Comparison of ENCODE assay signal across 17 cellular contexts in genomic region chr14:40216976-40217375, GRCh38.
DNase-seq lines count a peak whose midpoint lies in the region; TF ChIP-seq lines count a peak whose summit lies in the region.
"Had no signal": no experiment of that assay in that cellular context is flagged by ENCODE, and none has a peak within 500 bp of the region (broad histone marks: within the 10 kb centered on the region; RNA-seq: fewer than 3 reads in every experiment).

No MANE protein-coding gene starts in this region.

- DNase-seq in NCI-H146 (lab: John Stamatoyannopoulos, UW) (peak; percentile 4), NCI-H146 treated with DMSO at 0.1 percent for 48 hours (lab: John Stamatoyannopoulos, UW; ENCODE audit: unreplicated experiment) (no peak), testis (no peak), medulla oblongata (ENCODE audit: extremely low spot score) (no peak), NCI-H345 treated with DMSO at 0.1 percent for 48 hours (lab: John Stamatoyannopoulos, UW; ENCODE audit: unreplicated experiment) (no peak), GF-D8 (lab: John Stamatoyannopoulos, UW) (no peak)
- DNase-seq: 8988T; AML-193; CD4-positive, alpha-beta memory T cell; DMS153; H7; IMR-90 had no signal

- peaks cover 44% of the 10 kb centered on the region for H3K4me1 ChIP-seq in DOHH2 (ENCODE audit: control insufficient read depth, low read length)
- no peaks in the 10 kb centered on the region for H3K4me1 ChIP-seq in testis

- no peaks in the 10 kb centered on the region for H3K9me2 ChIP-seq in DOHH2 (replicated peaks; ENCODE audit: control insufficient read depth, low read length)

- intact Hi-C loops in testis (cut with DNase I; ENCODE audit: low total_unique reads), result no loop called here

- no peak for TF ChIP-seq CTCF in DOHH2 (IDR thresholded peaks at IDR 0.05; ENCODE audit: low read depth, low read length, poor library complexity, severe bottlenecking)
- no peak for TF ChIP-seq CTCF in VCaP (conservative IDR thresholded peaks at IDR 0.05)
- TF ChIP-seq CTCF in testis (IDR thresholded peaks at IDR 0.05), result no peak

- peaks cover 35% of the 10 kb centered on the region for H3K36me3 ChIP-seq in DOHH2 (ENCODE audit: control insufficient read depth, low read length)
- no peaks in the 10 kb centered on the region for H3K36me3 ChIP-seq in testis (ENCODE audit: low read depth, missing control alignments)

- no peak for TF ChIP-seq POLR2A in testis (IDR thresholded peaks at IDR 0.05)

- H3K4me2 ChIP-seq in DOHH2 (ENCODE audit: low read length), result no peak overlapping the region
- H3K4me2 ChIP-seq: GM23338 had no signal

- H3K4me3 ChIP-seq in DOHH2 (ENCODE audit: low read length) (no peak overlapping the region), testis (peak overlapping the region; percentile 22 to 41)
- H3K4me3 ChIP-seq: GM12878, GM23338 had no signal

- H3K27me3 ChIP-seq in DOHH2 (ENCODE audit: control insufficient read depth, low read length) (no peaks in the 10 kb centered on the region), testis (no peaks in the 10 kb centered on the region)

- WGBS in testis, 2 donors, result 28 to 76% methylated on average over 16 to 22 of the region's 22 CpGs

- H3K9me3 ChIP-seq in DOHH2 (ENCODE audit: control insufficient read depth, insufficient read depth, low read length), result peaks cover 16% of the 10 kb centered on the region
- H3K9me3 ChIP-seq in testis, result no peaks in the 10 kb centered on the region

- peak overlapping the region; percentile 89 for H3K27ac ChIP-seq in DOHH2 (ENCODE audit: low read depth, low read length)
- H3K27ac ChIP-seq in VCaP, result peak overlapping the region; percentile 27; the same call in 1 of the 2 replicates
- no peak overlapping the region for H3K27ac ChIP-seq in testis
- H3K27ac ChIP-seq: C4-2B had no signal

- 0 out of 2 replicates have a peak, but pooled peaks cover 2% of the 10 kb centered on the region for H3F3A ChIP-seq in DOHH2 (ENCODE audit: control insufficient read depth, insufficient read depth)

- no peaks in the 10 kb centered on the region for H3K79me2 ChIP-seq in DOHH2 (ENCODE audit: control insufficient read depth, low read length)

- no peaks in the 10 kb centered on the region for H4K20me1 ChIP-seq in DOHH2 (ENCODE audit: control insufficient read depth, insufficient read depth, low read depth, low read length)

Comparison
In these comparisons a context has a peak if more than half of its experiments do, and no peak if none do; other contexts are left out.
1. H3K27ac ChIP-seq: peak in DOHH2 (single experiment) and VCaP (single experiment); none in testis (0 of 2).